In genomic region chr9:38214441-38214840, GRCh38 we compare ENCODE assay signal across 18 cellular contexts.
"Had no signal": no experiment of that assay in that cellular context is flagged by ENCODE, and none has a peak within 500 bp of the region (broad histone marks: within the 10 kb centered on the region; RNA-seq: fewer than 3 reads in every experiment).

No MANE protein-coding gene starts in this region.

- H3K4me1 ChIP-seq: heart left ventricle, parathyroid adenoma, tibial artery had no signal

- H3K27ac ChIP-seq: coronary artery, heart left ventricle, parathyroid adenoma, tibial artery had no signal

- DNase-seq: activated CD4-positive, alpha-beta T cell treated with anti-CD3 and anti-CD28 coated beads for 4 hours; activated CD4-positive, alpha-beta T cell treated with anti-CD3 and anti-CD28 coated beads, Interleukin-2, amount 50 U/mL, for 48 hours; activated CD4-positive, CD25-positive, alpha-beta regulatory T cell; activated naive CD4-positive, alpha-beta T cell treated with Interleukin-2 at 50 U/mL for 16 hours; activated naive CD8-positive, alpha-beta T cell treated with anti-CD3 and anti-CD28 coated beads for 36 hours; activated T-cell treated with anti-CD3 and anti-CD28 coated beads, Interleukin-2, amount 50 U/mL, for 48 hours; heart left ventricle; left cardiac atrium; mucosa of descending colon; nephron progenitor cell; nucleus accumbens; right cardiac atrium; stimulated activated CD4-positive, alpha-beta T cell treated with anti-CD3 and anti-CD28 coated beads, Interleukin-4, amount 100 ng/mL, for 4 hours; stimulated activated naive CD8-positive, alpha-beta T cell treated with anti-CD3 and anti-CD28 coated beads, Interleukin-15, amount 100 ng/mL, for 72 hours; T-helper 17 cell had no signal

- H3K36me3 ChIP-seq: heart left ventricle, tibial artery had no signal

- H3K4me3 ChIP-seq: coronary artery, heart left ventricle, mucosa of descending colon, tibial artery had no signal

- H3K79me2 ChIP-seq: parathyroid adenoma had no signal

- ATAC-seq: heart left ventricle; left cardiac atrium; mucosa of descending colon; right cardiac atrium; stimulated activated naive CD8-positive, alpha-beta T cell treated with anti-CD3 and anti-CD28 coated beads, Interleukin-15, amount 100 ng/mL, for 72 hours; T-helper 17 cell had no signal

- H3K4me1 Mint-ChIP-seq: activated naive CD8-positive, alpha-beta T cell treated with anti-CD3 and anti-CD28 coated beads for 36 hours; stimulated activated naive CD8-positive, alpha-beta T cell treated with anti-CD3 and anti-CD28 coated beads, Interleukin-15, amount 100 ng/mL, for 72 hours had no signal

- H3K36me3 Mint-ChIP-seq: activated naive CD8-positive, alpha-beta T cell treated with anti-CD3 and anti-CD28 coated beads for 36 hours had no signal

- H3K27me3 Mint-ChIP-seq: activated naive CD8-positive, alpha-beta T cell treated with anti-CD3 and anti-CD28 coated beads for 36 hours had no signal

- H3K9me3 ChIP-seq: heart left ventricle, mucosa of descending colon, tibial artery had no signal

- H2AFZ ChIP-seq: parathyroid adenoma had no signal

- H3K9ac ChIP-seq: parathyroid adenoma had no signal

- H3K27ac Mint-ChIP-seq: activated naive CD8-positive, alpha-beta T cell treated with anti-CD3 and anti-CD28 coated beads for 36 hours; stimulated activated naive CD8-positive, alpha-beta T cell treated with anti-CD3 and anti-CD28 coated beads, Interleukin-15, amount 100 ng/mL, for 72 hours; T-helper 17 cell had no signal

- H3K4me3 Mint-ChIP-seq: activated naive CD8-positive, alpha-beta T cell treated with anti-CD3 and anti-CD28 coated beads for 36 hours; nephron progenitor cell; stimulated activated naive CD8-positive, alpha-beta T cell treated with anti-CD3 and anti-CD28 coated beads, Interleukin-15, amount 100 ng/mL, for 72 hours; T-helper 17 cell had no signal

- H3K9me3 Mint-ChIP-seq: activated naive CD8-positive, alpha-beta T cell treated with anti-CD3 and anti-CD28 coated beads for 36 hours; stimulated activated naive CD8-positive, alpha-beta T cell treated with anti-CD3 and anti-CD28 coated beads, Interleukin-15, amount 100 ng/mL, for 72 hours had no signal
